Comparison of ENCODE assay signal across 10 cellular contexts in genomic region chr12:96249196-96250118, GRCh38. TPM values are rescaled to one million over a fixed set of nuclear protein-coding genes. Genes with fewer than 3 reads are reported as not detected.
A peak's percentile ranks its signal among the peaks of the same experiment; 100 is the strongest.
DNase-seq lines count a peak whose midpoint lies in the region; ATAC-seq and TF ChIP-seq lines count a peak whose summit lies in the region.
"Had no signal": no experiment of that assay in that cellular context is flagged by ENCODE, and none has a peak within 500 bp of the region (broad histone marks: within the 10 kb centered on the region; RNA-seq: fewer than 3 reads in every experiment).

No MANE protein-coding gene starts in this region.

- H3K36me3 ChIP-seq in mucosa of descending colon (ENCODE audit: low read depth), result no peaks in the 10 kb centered on the region
- H3K36me3 ChIP-seq in vagina, result peaks cover 0 to 30% of the 10 kb centered on the region in 2 donors

- TF ChIP-seq POLR2A in vagina (IDR thresholded peaks at IDR 0.05), result no peak

- TF ChIP-seq CTCF in choroid plexus epithelial cell (conservative IDR thresholded peaks at IDR 0.05; ENCODE audit: low read depth, low read length), result no peak
- no peak for TF ChIP-seq CTCF in mucosa of descending colon (IDR thresholded peaks at IDR 0.05)
- TF ChIP-seq CTCF in vagina (IDR thresholded peaks at IDR 0.05), result no peak

- H3K9me3 Mint-ChIP-seq in activated naive CD4-positive, alpha-beta T cell treated with anti-CD3 and anti-CD28 coated beads, Interleukin-2, amount 50 U/mL, for 72 hours, result no peaks in the 10 kb centered on the region

- peaks cover 38 to 57% of the 10 kb centered on the region in 2 donors for H3K36me3 Mint-ChIP-seq in activated naive CD4-positive, alpha-beta T cell treated with anti-CD3 and anti-CD28 coated beads, Interleukin-2, amount 50 U/mL, for 72 hours

- H3K27ac ChIP-seq in vagina, result peak overlapping the region; percentile 47

- intact Hi-C loops in mucosa of descending colon (cut with DNase I, micrococcal nuclease), result no loop called here
- intact Hi-C loops in vagina (cut with DNase I), result no loop called here

- H3K4me1 ChIP-seq in mucosa of descending colon (ENCODE audit: low read depth) (no peaks in the 10 kb centered on the region), vagina (peaks cover 34% of the 10 kb centered on the region)

- H3K4me3 ChIP-seq in choroid plexus epithelial cell (ENCODE audit: low read depth, low read length), result no peak overlapping the region
- no peak overlapping the region for H3K4me3 ChIP-seq in mucosa of descending colon
- H3K4me3 ChIP-seq in vagina, result no peak overlapping the region

- no peaks in the 10 kb centered on the region for H3K27me3 ChIP-seq in vagina

- H3K9me3 ChIP-seq in mucosa of descending colon (no peaks in the 10 kb centered on the region), vagina (no peaks in the 10 kb centered on the region)

- DNase-seq in activated naive CD4-positive, alpha-beta T cell treated with anti-CD3 and anti-CD28 coated beads, Interleukin-2, amount 50 U/mL, for 72 hours (ENCODE audit: low spot score in 2 of 2), result no peak
- no peak for DNase-seq in activated naive CD4-positive, alpha-beta T cell treated with anti-CD3 and anti-CD28 coated beads, Interleukin-2, amount 50 U/mL, for 16 hours
- peak; percentile 69 for DNase-seq in choroid plexus epithelial cell (ENCODE audit: low read depth)
- DNase-seq in mucosa of descending colon, result no peak
- DNase-seq in vagina (ENCODE audit: extremely low spot score in 2 of 2), result peak; percentile 82 to 89
- DNase-seq in glomerular visceral epithelial cell (ENCODE audit: extremely low spot score), result no peak
- no peak for DNase-seq in 8988T
- no peak for DNase-seq in NCI-H226
- DNase-seq: activated gamma-delta T cell, PC-3 had no signal

- ATAC-seq in activated naive CD4-positive, alpha-beta T cell treated with anti-CD3 and anti-CD28 coated beads, Interleukin-2, amount 50 U/mL, for 72 hours, result peak in 1 of 2 donors; percentile 12
- peak; percentile 26 for ATAC-seq in mucosa of descending colon
- ATAC-seq: PC-3 had no signal

- peak overlapping the region; percentile 69 to 96 for H3K27ac Mint-ChIP-seq in activated naive CD4-positive, alpha-beta T cell treated with anti-CD3 and anti-CD28 coated beads, Interleukin-2, amount 50 U/mL, for 72 hours

RNA-seq across cellular contexts. Expression of gene ELK3, which starts 55.3 kb away (rescaled TPM):
- total RNA-seq in activated naive CD4-positive, alpha-beta T cell treated with anti-CD3 and anti-CD28 coated beads, Interleukin-2, amount 50 U/mL, for 72 hours, result 10 to 100 TPM; 10.7 to 23.1 TPM
- total RNA-seq in mucosa of descending colon (10 to 100 TPM in 2 of 3 donors, 1 to 10 TPM in 1; 7.6 to 17.2 (median 12.0) TPM), vagina (39.5 TPM)

Comparison
In these comparisons a context has a peak if more than half of its experiments do, and no peak if none do; other contexts are left out.
1. DNase-seq: peak in choroid plexus epithelial cell (single experiment) and vagina (2 of 2); none in activated naive CD4-positive, alpha-beta T cell treated with anti-CD3 and anti-CD28 coated beads, Interleukin-2, amount 50 U/mL, for 72 hours (0 of 2), activated naive CD4-positive, alpha-beta T cell treated with anti-CD3 and anti-CD28 coated beads, Interleukin-2, amount 50 U/mL, for 16 hours (single experiment), mucosa of descending colon (0 of 3), glomerular visceral epithelial cell (single experiment), 8988T (single experiment) and NCI-H226 (single experiment).